In the genomic region with DNA sequence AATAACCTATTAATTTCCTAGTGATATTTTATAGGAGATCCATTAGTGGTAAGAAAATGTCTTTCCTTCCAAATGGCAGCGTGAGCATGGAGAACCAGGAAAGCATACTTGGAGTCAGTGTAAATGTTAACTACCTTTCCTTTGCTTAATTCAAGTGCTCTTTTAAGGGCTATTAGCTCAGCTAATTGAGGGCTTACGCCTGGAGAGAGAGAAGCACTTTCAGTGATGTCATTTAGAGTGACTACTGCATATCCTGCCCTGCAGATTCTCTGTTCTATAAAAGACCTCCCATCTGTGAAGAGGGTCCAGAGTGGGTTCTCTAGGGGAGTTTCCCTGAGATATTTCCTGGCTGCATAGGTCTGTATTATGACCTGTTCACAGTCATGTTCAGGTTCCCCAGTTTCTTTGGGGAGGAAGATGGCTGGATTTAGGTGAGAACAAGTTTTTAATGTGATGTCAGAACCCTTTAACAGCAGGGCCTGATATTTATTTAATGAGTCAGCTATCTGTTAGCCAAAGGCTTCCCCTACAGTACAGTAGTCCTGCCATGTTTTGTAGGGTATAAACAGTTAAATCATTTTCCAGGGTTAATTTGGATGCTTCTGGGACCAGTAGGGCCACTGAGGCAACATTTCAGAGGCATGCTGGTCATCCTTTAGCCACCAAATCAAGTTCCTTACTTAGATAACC, we compare ENCODE assay signal across 16 cellular contexts.
"Had no signal": no experiment of that assay in that cellular context is flagged by ENCODE, and none has a peak within 500 bp of the region (broad histone marks: within the 10 kb centered on the region; RNA-seq: fewer than 3 reads in every experiment).

No MANE protein-coding gene starts in this region.

- H3K27ac ChIP-seq: adrenal gland, gastroesophageal sphincter, heart left ventricle, left ventricle myocardium inferior, right atrium auricular region, skin epidermis, tibial artery, VCaP had no signal

- H3K4me3 ChIP-seq: adrenal gland, gastroesophageal sphincter, heart left ventricle, left ventricle myocardium inferior, right atrium auricular region, skin epidermis, tibial artery had no signal

- DNase-seq: activated CD4-positive, alpha-beta T cell treated with anti-CD3 and anti-CD28 coated beads for 1 hour; activated CD8-positive, alpha-beta memory T cell treated with anti-CD3 and anti-CD28 coated beads for 24 hours; activated gamma-delta T cell; adrenal gland; effector CD4-positive, alpha-beta T cell; heart left ventricle; kidney; left ventricle myocardium inferior; naive B cell; stimulated activated naive CD8-positive, alpha-beta T cell treated with anti-CD3 and anti-CD28 coated beads, Interleukin-15, Interleukin-2, amounts not matched to agents 100 U/mL and 50 U/mL, for 24 hours; substantia nigra; tibial artery had no signal

- H3K36me3 ChIP-seq: adrenal gland, gastroesophageal sphincter, heart left ventricle, left ventricle myocardium inferior, right atrium auricular region, tibial artery had no signal

- H3K27me3 ChIP-seq: adrenal gland, gastroesophageal sphincter, right atrium auricular region, tibial artery had no signal
